ENCODE assay signal across 8 cellular contexts in the genomic region with DNA sequence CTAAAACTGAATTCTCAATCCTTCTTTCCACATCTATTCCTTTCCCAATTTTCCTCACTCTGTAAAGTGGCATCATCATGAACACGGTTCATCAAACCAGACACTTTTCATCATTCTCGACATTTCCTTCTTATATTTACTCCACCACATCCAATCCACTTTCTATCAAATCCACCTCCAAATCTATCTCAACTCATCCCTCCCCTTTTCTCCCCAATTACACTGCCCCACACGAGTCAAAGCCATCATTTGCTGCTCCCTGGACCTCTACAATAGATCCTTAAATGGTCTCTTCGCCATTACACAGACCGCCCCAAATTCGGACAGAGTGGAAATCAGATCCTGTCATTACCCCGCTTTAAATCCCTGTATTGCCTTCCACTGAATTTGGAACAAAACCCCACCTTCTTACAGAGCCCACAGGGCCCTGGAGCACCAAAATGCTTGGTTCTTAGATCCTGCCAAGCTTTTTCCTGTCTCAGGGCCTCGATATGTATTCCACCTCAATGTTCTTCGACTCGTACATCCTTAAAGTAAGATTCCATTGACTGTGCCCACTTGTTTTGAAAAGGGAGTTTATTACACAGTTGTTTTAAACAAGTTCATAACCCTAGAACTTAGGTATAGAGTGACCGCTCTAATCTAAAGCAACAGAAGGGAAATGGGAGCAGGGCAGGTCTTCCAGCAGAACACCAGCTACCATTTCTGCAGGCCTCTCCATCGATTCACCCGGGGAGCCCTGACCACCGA. TPM values are rescaled to one million over a fixed set of nuclear protein-coding genes. Genes with fewer than 3 reads are reported as not detected.
DNase-seq lines count a peak whose midpoint lies in the region; ATAC-seq and TF ChIP-seq lines count a peak whose summit lies in the region.

No MANE protein-coding gene starts in this region.

- peaks cover 29% of the 10 kb centered on the region for H3K9me3 Mint-ChIP-seq in glutamatergic neuron (ENCODE audit: unreplicated experiment)

- H3K9me3 ChIP-seq in heart left ventricle (peaks cover 0 to 19% (median 7%) of the 10 kb centered on the region in 12 donors), skeletal muscle satellite cell (replicated peaks; ENCODE audit: low read length) (peaks cover 4% of the 10 kb centered on the region)

- TF ChIP-seq CTCF in heart left ventricle (IDR thresholded peaks at IDR 0.05) (no peak), WI38 (IDR thresholded peaks at IDR 0.05; ENCODE audit: low read depth, low read length) (no peak), glutamatergic neuron (IDR thresholded peaks at IDR 0.05; ENCODE audit: partially characterized antibody, unreplicated experiment) (no peak)

- H3K4me1 ChIP-seq in heart left ventricle (peaks cover 0 to 28% (median 15%) of the 10 kb centered on the region in 12 donors), skeletal muscle satellite cell (ENCODE audit: control insufficient read depth, insufficient read depth, low read length) (peaks cover 17% of the 10 kb centered on the region)

- H3K4me2 ChIP-seq in skeletal muscle satellite cell (ENCODE audit: low read length), result peak overlapping the region; percentile 92

- H3K9ac ChIP-seq in skeletal muscle satellite cell (ENCODE audit: low read depth, low read length), result peak overlapping the region; percentile 98

- no peak for TF ChIP-seq POLR2A in heart left ventricle (IDR thresholded peaks at IDR 0.05)

- peak overlapping the region; percentile 94 for H3K4me3 Mint-ChIP-seq in glutamatergic neuron (ENCODE audit: unreplicated experiment)

- peak overlapping the region; percentile 82 to 100 (median 97) for H3K27ac ChIP-seq in heart left ventricle

- H3K27me3 ChIP-seq in heart left ventricle (no peaks in the 10 kb centered on the region), skeletal muscle satellite cell (ENCODE audit: control insufficient read depth, insufficient read depth, low read length) (no peaks in the 10 kb centered on the region)

- H3K4me3 ChIP-seq in heart left ventricle (peak overlapping the region; percentile 71 to 96 (median 86)), WI38 (ENCODE audit: low read depth, low read length) (peak overlapping the region; percentile 71), skeletal muscle satellite cell (ENCODE audit: low read length) (peak overlapping the region; percentile 99)

- peaks cover 16% of the 10 kb centered on the region for H3K27me3 Mint-ChIP-seq in glutamatergic neuron (ENCODE audit: unreplicated experiment)

- ATAC-seq in heart left ventricle (no peak), left ventricle myocardium superior (no peak), HG03175 (IDR thresholded peaks at IDR 0.05; ENCODE audit: unreplicated experiment) (no peak), HG03280 (IDR thresholded peaks at IDR 0.05; ENCODE audit: unreplicated experiment) (no peak), HG02981 (IDR thresholded peaks at IDR 0.05; ENCODE audit: unreplicated experiment) (no peak)

- DNase-seq in heart left ventricle (no peak), left ventricle myocardium superior (no peak), glutamatergic neuron (no peak)

- H3K36me3 Mint-ChIP-seq in glutamatergic neuron (ENCODE audit: unreplicated experiment), result peaks cover 21% of the 10 kb centered on the region

- peak overlapping the region; percentile 90 for H3K27ac Mint-ChIP-seq in glutamatergic neuron (ENCODE audit: unreplicated experiment)

- no peaks in the 10 kb centered on the region for H3K36me3 ChIP-seq in heart left ventricle
- H3K36me3 ChIP-seq in skeletal muscle satellite cell (ENCODE audit: insufficient read depth, low read length), result no peaks in the 10 kb centered on the region

- WGBS in heart left ventricle, 4 donors, result 38 to 43% (median 42%) methylated on average over 14 of the region's 14 CpGs

- peaks cover 7% of the 10 kb centered on the region for H3K4me1 Mint-ChIP-seq in glutamatergic neuron (ENCODE audit: low read depth, unreplicated experiment)

- intact Hi-C loops in heart left ventricle (cut with DNase I) (loop anchor here in 2 of 10 donors (5.0 to 10.0 kb wide), 3 partner anchors 318 to 475 kb away; a partner anchor contains a TSS), left ventricle myocardium superior (cut with micrococcal nuclease) (no loop called here)

RNA-seq across cellular contexts. Expression of a gene that starts 0.8 kb away (rescaled TPM):
- total RNA-seq in heart left ventricle, result 100 to 1,000 TPM; 165 to 379 (median 261) TPM
- 100 to 1,000 TPM; 129 to 147 TPM for polyA plus RNA-seq in heart left ventricle
- total RNA-seq in left ventricle myocardium superior, result 397 TPM
- 109 TPM for total RNA-seq in glutamatergic neuron (ENCODE audit: unreplicated experiment)
- 35.2 and 45.4 TPM in 2 replicates for total RNA-seq in skeletal muscle satellite cell (2012; rRNA removed)
